In genomic region chr11:115454525-115454924, GRCh38 we compare ENCODE assay signal across 21 cellular contexts. TPM values are rescaled to one million over a fixed set of nuclear protein-coding genes. Genes with fewer than 3 reads are reported as not detected.
"Had no signal": no experiment of that assay in that cellular context is flagged by ENCODE, and none has a peak within 500 bp of the region (broad histone marks: within the 10 kb centered on the region; RNA-seq: fewer than 3 reads in every experiment).

No MANE protein-coding gene starts in this region.

- H3K4me3 Mint-ChIP-seq: IgD-negative memory B cell, T-cell had no signal

- H3K27ac ChIP-seq: RWPE1 had no signal

- H3K27ac Mint-ChIP-seq: IgD-negative memory B cell, T-cell had no signal

- DNase-seq: NCI-H1092 treated with DMSO at 0.1 percent for 48 hours, NCI-H1436, NCI-H187, NCI-H2029, NCI-H2081 treated with DMSO at 0.1 percent for 48 hours, NCI-H2171, NCI-H226, NCI-H446 treated with DMSO at 0.1 percent for 48 hours, NCI-H510A treated with DMSO at 0.1 percent for 48 hours, NCI-H526, NCI-H748 treated with DMSO at 0.1 percent for 48 hours, PC-3, SHP77, SK-N-SH, SW 1271, T-cell had no signal

- H3K4me2 ChIP-seq: SK-N-SH had no signal

- H3K9ac ChIP-seq: SK-N-SH had no signal

- H3K9me3 ChIP-seq: SK-N-SH had no signal

- FAIRE-seq: K562 had no signal

- H3K4me3 ChIP-seq: K562 had no signal

- H3K9me2 ChIP-seq: SK-N-SH had no signal

- H3K9me3 Mint-ChIP-seq: IgD-negative memory B cell had no signal

- ATAC-seq: K562, Panc1, PC-3, T-cell had no signal

- H3K4me1 Mint-ChIP-seq: IgD-negative memory B cell, T-cell had no signal

- H3K36me3 Mint-ChIP-seq: IgD-negative memory B cell, T-cell had no signal

RNA-seq across cellular contexts. Expression of gene CADM1, which starts 49.7 kb away (rescaled TPM):
- total RNA-seq: MCF 10A had no signal
- polyA plus RNA-seq: K562 had no signal
